Comparison of ENCODE assay signal across 12 cellular contexts in genomic region chr9:83166369-83166768, GRCh38.
A peak's percentile ranks its signal among the peaks of the same experiment; 100 is the strongest.
DNase-seq lines count a peak whose midpoint lies in the region; ATAC-seq, FAIRE-seq and TF ChIP-seq lines count a peak whose summit lies in the region.
"Had no signal": no experiment of that assay in that cellular context is flagged by ENCODE, and none has a peak within 500 bp of the region (broad histone marks: within the 10 kb centered on the region; RNA-seq: fewer than 3 reads in every experiment).

No MANE protein-coding gene starts in this region.

- H3K27me3 ChIP-seq in bronchial epithelial cell (ENCODE audit: control insufficient read depth, insufficient read depth, low read length), result no peaks in the 10 kb centered on the region
- H3K27me3 ChIP-seq in mucosa of stomach (ENCODE audit: control insufficient read depth, insufficient read depth, low read length), result no peaks in the 10 kb centered on the region
- H3K27me3 ChIP-seq: neural progenitor cell had no signal

- DNase-seq in DMS153 treated with DMSO at 0.1 percent for 48 hours (lab: John Stamatoyannopoulos, UW; ENCODE audit: unreplicated experiment), result peak; percentile 74
- peak; percentile 71 for DNase-seq in NCI-H2029 treated with DMSO at 0.1 percent for 48 hours (lab: John Stamatoyannopoulos, UW)
- peak; percentile 94 for DNase-seq in bronchial epithelial cell (ENCODE audit: low read depth)
- DNase-seq in mucosa of gallbladder (ENCODE audit: low spot score), result no peak
- DNase-seq: activated naive CD8-positive, alpha-beta T cell treated with anti-CD3 and anti-CD28 coated beads for 36 hours; immature natural killer cell; stimulated activated CD4-positive, alpha-beta T cell treated with anti-CD3 and anti-CD28 coated beads, Interleukin-15, amount 100 ng/mL, for 24 hours had no signal

- no peaks in the 10 kb centered on the region for H3K36me3 ChIP-seq in bronchial epithelial cell (ENCODE audit: control insufficient read depth, insufficient read depth, low read length)
- H3K36me3 ChIP-seq in mucosa of stomach (ENCODE audit: control insufficient read depth, insufficient read depth, low read length), result no peaks in the 10 kb centered on the region
- H3K36me3 ChIP-seq: neural progenitor cell had no signal

- H3K9me3 ChIP-seq in mucosa of stomach (ENCODE audit: control insufficient read depth, low read length), result no peaks in the 10 kb centered on the region

- H3K4me1 ChIP-seq in mucosa of stomach (ENCODE audit: control insufficient read depth, insufficient read depth, low read length), result peaks cover 12% of the 10 kb centered on the region
- H3K4me1 ChIP-seq: neural progenitor cell had no signal

- H3K9ac ChIP-seq in mucosa of stomach (ENCODE audit: low read length), result peak overlapping the region; percentile 10
- H3K9ac ChIP-seq: neural progenitor cell had no signal

- no peak for FAIRE-seq in bronchial epithelial cell (lab: Jason Lieb, UNC)

- ATAC-seq in HG03354 (IDR thresholded peaks at IDR 0.05; ENCODE audit: poor library complexity, severe bottlenecking, unreplicated experiment) (no peak), GM18498 (IDR thresholded peaks at IDR 0.05; ENCODE audit: unreplicated experiment) (no peak), GM18867 (IDR thresholded peaks at IDR 0.05; ENCODE audit: unreplicated experiment) (no peak)

- H3K4me3 ChIP-seq in bronchial epithelial cell (ENCODE audit: low read depth, low read length), result no peak overlapping the region
- no peak overlapping the region for H3K4me3 ChIP-seq in mucosa of stomach (ENCODE audit: low read length)
- H3K4me3 ChIP-seq: neural progenitor cell had no signal

- TF ChIP-seq CTCF in bronchial epithelial cell (IDR thresholded peaks at IDR 0.05; ENCODE audit: insufficient read depth, low read length, severe bottlenecking), result no peak
